In the genomic region with DNA sequence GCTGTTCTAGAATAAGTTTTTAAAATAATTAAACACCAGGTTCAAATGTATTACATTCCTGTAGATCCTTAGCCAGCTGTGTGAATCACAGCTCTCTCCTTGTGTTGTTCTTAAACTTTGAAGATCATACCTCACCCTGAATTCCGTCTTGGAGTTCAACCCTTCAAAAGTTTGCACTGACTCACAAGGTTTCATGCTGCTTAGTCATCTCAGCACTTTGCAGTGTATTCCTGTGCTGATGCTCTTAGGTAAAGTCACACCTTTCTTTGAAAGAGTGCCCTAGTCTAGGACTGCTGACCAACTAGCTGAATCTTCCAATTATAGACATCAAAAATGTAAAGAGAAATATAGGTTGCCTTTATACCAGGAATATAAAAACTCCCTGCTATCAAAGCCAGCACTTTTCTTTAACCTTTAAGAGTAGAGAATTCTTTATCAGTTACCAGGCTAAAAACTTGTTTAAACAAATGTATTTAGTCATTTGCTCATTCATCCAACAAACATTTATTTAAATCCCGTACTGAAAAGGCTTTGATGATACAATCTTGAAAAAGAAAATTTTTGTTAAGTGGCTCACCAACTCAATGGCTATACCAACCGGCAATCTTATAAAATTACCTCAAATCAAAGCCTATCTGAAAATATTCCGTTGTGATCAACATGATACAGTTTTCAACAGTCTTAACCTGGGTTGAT, we compare ENCODE assay signal across 8 cellular contexts.
DNase-seq lines count a peak whose midpoint lies in the region; ATAC-seq and TF ChIP-seq lines count a peak whose summit lies in the region.
"Had no signal": no experiment of that assay in that cellular context is flagged by ENCODE, and none has a peak within 500 bp of the region (broad histone marks: within the 10 kb centered on the region; RNA-seq: fewer than 3 reads in every experiment).

No MANE protein-coding gene starts in this region.

- no peaks in the 10 kb centered on the region for H4K20me1 ChIP-seq in GM23248 (ENCODE audit: insufficient read depth)

- peak overlapping the region; percentile 43 for H3K4me2 ChIP-seq in GM23248 (ENCODE audit: unreplicated experiment)

- no peak for TF ChIP-seq CTCF in RWPE2 (IDR thresholded peaks at IDR 0.05; ENCODE audit: poor library complexity, severe bottlenecking)

- H3K36me3 ChIP-seq in GM23248 (ENCODE audit: low read depth), result no peaks in the 10 kb centered on the region; the same call in 1 of the 2 replicates
- peaks cover 12% of the 10 kb centered on the region for H3K36me3 ChIP-seq in RWPE2 (ENCODE audit: low read depth)

- H3K27me3 ChIP-seq in GM23248 (replicated peaks; ENCODE audit: insufficient read depth) (no peaks in the 10 kb centered on the region), RWPE2 (ENCODE audit: insufficient read depth, poor library complexity, severe bottlenecking) (no peaks in the 10 kb centered on the region)

- WGBS in GM23248 (ENCODE audit: low coverage in 1 of 2, low lambda C conversion rate in 2 of 2, missing lambda C conversion rate in 2 of 2), 2 experiments, result 5 to 7% methylated on average over 4 of the region's 4 CpGs

- in situ Hi-C loops in GM23248 (cut with MboI), result no loop called here

- no peaks in the 10 kb centered on the region for H3K79me2 ChIP-seq in GM23248 (ENCODE audit: insufficient read depth)

- H3K4me1 ChIP-seq in GM23248 (ENCODE audit: insufficient read depth) (peaks cover 38% of the 10 kb centered on the region), RWPE2 (ENCODE audit: insufficient read depth, poor library complexity, severe bottlenecking) (peaks cover 37% of the 10 kb centered on the region)

- peaks cover 61% of the 10 kb centered on the region for H3F3A ChIP-seq in GM23248 (ENCODE audit: insufficient read depth)

- H3K27ac ChIP-seq in GM23248 (peak overlapping the region; percentile 53), RWPE2 (ENCODE audit: poor library complexity, severe bottlenecking) (peak overlapping the region; percentile 95)

- no peaks in the 10 kb centered on the region for H3K9me3 ChIP-seq in GM23248 (ENCODE audit: low read depth)
- no peaks in the 10 kb centered on the region for H3K9me3 ChIP-seq in RWPE2 (ENCODE audit: severe bottlenecking)

- H3K9ac ChIP-seq in GM23248, result no peak overlapping the region

- DNase-seq in GM23248, result peak; percentile 91
- no peak for DNase-seq in RWPE2 (ENCODE audit: low spot score)
- DNase-seq in fibroblast of the conjunctiva (ENCODE audit: low read depth), result peak; percentile 31
- no peak for DNase-seq in stimulated activated naive CD8-positive, alpha-beta T cell treated with anti-CD3 and anti-CD28 coated beads, Interleukin-15, Interleukin-2, amounts not matched to agents 100 U/mL and 50 U/mL, for 24 hours
- DNase-seq in DMS153 (lab: John Stamatoyannopoulos, UW), result no peak
- DNase-seq: kidney had no signal

- peak overlapping the region; percentile 9; the same call in 1 of the 2 replicates for H3K4me3 ChIP-seq in GM23248
- no peak overlapping the region for H3K4me3 ChIP-seq in RWPE2 (ENCODE audit: severe bottlenecking)

- H3K9me2 ChIP-seq in GM23248 (ENCODE audit: insufficient read depth), result no peaks in the 10 kb centered on the region

- H2AFZ ChIP-seq in GM23248, result no peak overlapping the region

- ATAC-seq in RWPE2 (ENCODE audit: low read depth) (peak; percentile 99), HG02970 (IDR thresholded peaks at IDR 0.05; ENCODE audit: low FRiP score, unreplicated experiment) (no peak), HG02588 (IDR thresholded peaks at IDR 0.05; ENCODE audit: unreplicated experiment) (no peak)
- peak; percentile 59 for ATAC-seq in stimulated activated naive CD8-positive, alpha-beta T cell treated with anti-CD3 and anti-CD28 coated beads, Interleukin-15, Interleukin-2, amounts not matched to agents 100 U/mL and 50 U/mL, for 24 hours

Comparison
In these comparisons a context has a peak if more than half of its experiments do, and no peak if none do; other contexts are left out.
1. DNase-seq: peak in GM23248 (single experiment) and fibroblast of the conjunctiva (single experiment); none in RWPE2 (single experiment), stimulated activated naive CD8-positive, alpha-beta T cell treated with anti-CD3 and anti-CD28 coated beads, Interleukin-15, Interleukin-2, amounts not matched to agents 100 U/mL and 50 U/mL, for 24 hours (single experiment) and DMS153 (single experiment).
2. ATAC-seq: peak in RWPE2 (single experiment) and stimulated activated naive CD8-positive, alpha-beta T cell treated with anti-CD3 and anti-CD28 coated beads, Interleukin-15, Interleukin-2, amounts not matched to agents 100 U/mL and 50 U/mL, for 24 hours (single experiment); none in HG02970 (single experiment) and HG02588 (single experiment).